Comparison of ENCODE assay signal across 1 cellular context in genomic region chr2:21104030-21104660, GRCh38.
TF ChIP-seq lines count a peak whose summit lies in the region.

No MANE protein-coding gene starts in this region.

TF ChIP-seq in endothelial cell of umbilical vein, 7 proteins besides CTCF, POLR2A, EP300 and RAD21:
- TF ChIP-seq POLR2AphosphoS5 (IDR thresholded peaks at IDR 0.05; ENCODE audit: insufficient read depth, low read depth, low read length) (no peak), JUN (IDR thresholded peaks at IDR 0.05; ENCODE audit: borderline replicate concordance, insufficient read depth, insufficient read length, low read depth) (no peak), MYC (IDR thresholded peaks at IDR 0.05; ENCODE audit: low read depth, low read length) (no peak), GATA2 (IDR thresholded peaks at IDR 0.05; ENCODE audit: insufficient read depth, insufficient read length, low read depth, low read length) (no peak), EZH2 (IDR thresholded peaks at IDR 0.05; ENCODE audit: borderline replicate concordance, low read depth, low read length, severe bottlenecking) (no peak)
